In the genomic region with DNA sequence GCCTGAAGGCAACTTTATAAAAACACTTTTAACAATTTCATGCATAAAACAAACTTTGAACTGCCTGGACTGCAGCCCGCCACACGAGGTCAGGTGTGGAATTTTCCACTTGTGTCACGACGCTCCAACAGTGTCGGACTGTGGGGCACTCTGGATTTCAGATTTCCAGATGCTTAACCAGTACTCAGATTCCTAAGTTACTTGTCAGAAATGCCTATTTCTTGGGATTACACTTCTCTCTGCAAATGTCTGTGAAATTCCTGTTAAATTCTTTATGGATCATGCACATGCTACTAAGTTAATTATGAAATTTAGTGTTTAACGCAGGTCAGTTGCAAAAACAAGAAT, we compare ENCODE assay signal across 1 cellular context.
TF ChIP-seq lines count a peak whose summit lies in the region.

No MANE protein-coding gene starts in this region.

TF ChIP-seq in K562, 482 proteins besides CTCF, POLR2A, EP300 and RAD21:
- no peak for TF ChIP-seq EWSR1 (IDR thresholded peaks at IDR 0.05; ENCODE audit: borderline replicate concordance, low read depth, partially characterized antibody)
- TF ChIP-seq, protein P1, sequence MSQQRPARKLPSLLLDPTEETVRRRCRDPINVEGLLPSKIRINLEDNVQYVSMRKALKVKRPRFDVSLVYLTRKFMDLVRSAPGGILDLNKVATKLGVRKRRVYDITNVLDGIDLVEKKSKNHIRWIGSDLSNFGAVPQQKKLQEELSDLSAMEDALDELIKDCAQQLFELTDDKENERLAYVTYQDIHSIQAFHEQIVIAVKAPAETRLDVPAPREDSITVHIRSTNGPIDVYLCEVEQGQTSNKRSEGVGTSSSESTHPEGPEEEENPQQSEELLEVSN (IDR thresholded peaks at IDR 0.05; ENCODE audit: borderline replicate concordance in 1 of 2, extremely low read depth in 1 of 2, insufficient read depth in 1 of 2, insufficient read length in 1 of 2, low read depth in 1 of 2, low read length in 1 of 2, poor library complexity in 1 of 2, severe bottlenecking in 1 of 2) = peak in 1 of 2 experiments; percentile 20
